15 cellular contexts compared by ENCODE assay signal in genomic region chr21:42656872-42657271, GRCh38. TPM values are rescaled to one million over a fixed set of nuclear protein-coding genes. Genes with fewer than 3 reads are reported as not detected.
DNase-seq lines count a peak whose midpoint lies in the region; ATAC-seq and TF ChIP-seq lines count a peak whose summit lies in the region.
"Had no signal": no experiment of that assay in that cellular context is flagged by ENCODE, and none has a peak within 500 bp of the region (broad histone marks: within the 10 kb centered on the region; RNA-seq: fewer than 3 reads in every experiment).

No MANE protein-coding gene starts in this region.

- H3K9me2 ChIP-seq in GM23338 (ENCODE audit: insufficient read depth): no peaks in the 10 kb centered on the region

- H2AFZ ChIP-seq in GM23338: no peak overlapping the region

- TF ChIP-seq CTCF in GM23338 (conservative IDR thresholded peaks at IDR 0.05; ENCODE audit: low read depth in 2 of 2): no peak
- no peak for TF ChIP-seq CTCF in WTC11 (IDR thresholded peaks at IDR 0.05)
- TF ChIP-seq CTCF in sigmoid colon (IDR thresholded peaks at IDR 0.05): no peak
- no peak for TF ChIP-seq CTCF in adrenal gland (IDR thresholded peaks at IDR 0.05)

- H3K9me3 Mint-ChIP-seq in GM23338 (no peaks in the 10 kb centered on the region), WTC11 (no peaks in the 10 kb centered on the region)
- H3K9me3 Mint-ChIP-seq in stimulated activated effector memory CD8-positive, alpha-beta T cell treated with anti-CD3 and anti-CD28 coated beads, Interleukin-12 subunit alpha, Interleukin-12 subunit beta, amount 100 ng/mL, for 72 hours: no peaks in the 10 kb centered on the region

- H3K27me3 Mint-ChIP-seq in GM23338 (ENCODE audit: insufficient read depth, low read depth, poor library complexity) (peaks cover 28% of the 10 kb centered on the region), WTC11 (ENCODE audit: low read depth) (no peaks in the 10 kb centered on the region)

- TF ChIP-seq EP300 in sigmoid colon (IDR thresholded peaks at IDR 0.05): no peak

- H3F3A ChIP-seq in GM23338 (replicated peaks; ENCODE audit: low read depth): 0 out of 2 replicates have a peak, but pooled peaks cover 9% of the 10 kb centered on the region

- H3K4me3 ChIP-seq in GM23338 (no peak overlapping the region), muscle layer of colon (ENCODE audit: low read depth in 1 of 2, low read length in 2 of 2) (peak overlapping the region in 1 of 2 donors; percentile 84), sigmoid colon (peak overlapping the region in 2 of 4 donors; percentile 81 to 82), adrenal gland (no peak overlapping the region)

- peaks cover 18% of the 10 kb centered on the region; the same call in 1 of the 3 replicates for H3K36me3 Mint-ChIP-seq in GM23338 (ENCODE audit: low read depth)
- 0 out of 2 replicates have a peak, but pooled peaks cover 3% of the 10 kb centered on the region for H3K36me3 Mint-ChIP-seq in WTC11
- no peaks in the 10 kb centered on the region for H3K36me3 Mint-ChIP-seq in stimulated activated effector memory CD8-positive, alpha-beta T cell treated with anti-CD3 and anti-CD28 coated beads, Interleukin-12 subunit alpha, Interleukin-12 subunit beta, amount 100 ng/mL, for 72 hours

- H3K27me3 ChIP-seq in GM23338 (ENCODE audit: insufficient read depth) (no peaks in the 10 kb centered on the region), muscle layer of colon (ENCODE audit: control insufficient read depth in 1 of 2, insufficient read depth in 2 of 2, low read length in 2 of 2) (no peaks in the 10 kb centered on the region), sigmoid colon (peaks cover 0 to 7% (median 0%) of the 10 kb centered on the region in 3 donors), adrenal gland (no peaks in the 10 kb centered on the region)
- H3K27me3 ChIP-seq: Peyer's patch had no signal

- H3K79me2 ChIP-seq in GM23338 (replicated peaks; ENCODE audit: insufficient read depth): peaks cover 73% of the 10 kb centered on the region

- POLR2A ChIA-PET in WTC11 (lab: Charles Lee): no interaction called here

- H3K27ac ChIP-seq in GM23338 (ENCODE audit: low read depth) (no peak overlapping the region), muscle layer of colon (ENCODE audit: low read depth, low read length) (peak overlapping the region; percentile 87), sigmoid colon (peak overlapping the region in 3 of 4 donors; percentile 88 to 95 (median 92)), adrenal gland (no peak overlapping the region)

- H3K4me3 Mint-ChIP-seq in GM23338 (0 out of 3 replicates have a peak overlapping the region, but pooled peaks have one; percentile 29), WTC11 (no peak overlapping the region)
- H3K4me3 Mint-ChIP-seq in stimulated activated effector memory CD8-positive, alpha-beta T cell treated with anti-CD3 and anti-CD28 coated beads, Interleukin-12 subunit alpha, Interleukin-12 subunit beta, amount 100 ng/mL, for 72 hours: no peak overlapping the region

- H3K27ac Mint-ChIP-seq in GM23338 (no peak overlapping the region), WTC11 (peak overlapping the region; percentile 68)
- H3K27ac Mint-ChIP-seq in stimulated activated effector memory CD8-positive, alpha-beta T cell treated with anti-CD3 and anti-CD28 coated beads, Interleukin-12 subunit alpha, Interleukin-12 subunit beta, amount 100 ng/mL, for 72 hours: no peak overlapping the region

- no peak for DNase-seq in GM23338 (ENCODE audit: low spot score)
- DNase-seq in WTC11 (ENCODE audit: low spot score): no peak
- no peak for DNase-seq in sigmoid colon
- DNase-seq in NCI-H2107 (lab: John Stamatoyannopoulos, UW): no peak
- no peak for DNase-seq in adrenal gland
- DNase-seq in stimulated activated effector memory CD8-positive, alpha-beta T cell treated with anti-CD3 and anti-CD28 coated beads, Interleukin-12 subunit alpha, Interleukin-12 subunit beta, amount 100 ng/mL, for 72 hours (ENCODE audit: low spot score in 2 of 2): no peak
- DNase-seq: H7, KG1, NCI-H1436, NCI-H2029 had no signal

- H3K4me1 Mint-ChIP-seq in GM23338: peaks cover 49% of the 10 kb centered on the region
- H3K4me1 Mint-ChIP-seq in WTC11: peaks cover 54% of the 10 kb centered on the region
- peaks cover 20% of the 10 kb centered on the region for H3K4me1 Mint-ChIP-seq in stimulated activated effector memory CD8-positive, alpha-beta T cell treated with anti-CD3 and anti-CD28 coated beads, Interleukin-12 subunit alpha, Interleukin-12 subunit beta, amount 100 ng/mL, for 72 hours

- ATAC-seq in GM23338 (no peak), WTC11 (no peak), HG03045 (IDR thresholded peaks at IDR 0.05; ENCODE audit: unreplicated experiment) (no peak)
- ATAC-seq in stimulated activated effector memory CD8-positive, alpha-beta T cell treated with anti-CD3 and anti-CD28 coated beads, Interleukin-12 subunit alpha, Interleukin-12 subunit beta, amount 100 ng/mL, for 72 hours: no peak
- ATAC-seq: HepG2, Right ventricle myocardium inferior had no signal

- H3K36me3 ChIP-seq in GM23338 (ENCODE audit: insufficient read depth) (no peaks in the 10 kb centered on the region), muscle layer of colon (ENCODE audit: insufficient read depth, low read length) (no peaks in the 10 kb centered on the region), sigmoid colon (no peaks in the 10 kb centered on the region), adrenal gland (replicated peaks in 1 of 2) (no peaks in the 10 kb centered on the region)
- H3K36me3 ChIP-seq: Peyer's patch had no signal

- WGBS in sigmoid colon, 2 donors: 91 to 92% methylated on average over 9 of the region's 9 CpGs
- 91 to 100% (median 93%) methylated on average over 5 to 9 of the region's 9 CpGs for WGBS in adrenal gland, 4 donors

- H3K9ac ChIP-seq in muscle layer of colon (ENCODE audit: low read length): no peak overlapping the region

- TF ChIP-seq POLR2A in sigmoid colon (IDR thresholded peaks at IDR 0.05) (no peak), adrenal gland (IDR thresholded peaks at IDR 0.05) (no peak)

- intact Hi-C loops in sigmoid colon (cut with DNase I): loop anchor here (5.0 kb wide), 1 partner anchor 65 kb away; no protein-coding TSS in a partner anchor
- intact Hi-C loops in adrenal gland (cut with DNase I): no loop called here

- peaks cover 25% of the 10 kb centered on the region for H3K4me1 ChIP-seq in GM23338 (ENCODE audit: insufficient read depth)
- peaks cover 61% of the 10 kb centered on the region for H3K4me1 ChIP-seq in muscle layer of colon (ENCODE audit: insufficient read depth, low read length)
- peaks cover 0 to 86% (median 75%) of the 10 kb centered on the region in 4 donors for H3K4me1 ChIP-seq in sigmoid colon
- H3K4me1 ChIP-seq in adrenal gland (replicated peaks in 1 of 2): peaks cover 9 to 15% of the 10 kb centered on the region in 2 donors

- H4K20me1 ChIP-seq in GM23338 (replicated peaks; ENCODE audit: insufficient read depth): peaks cover 17% of the 10 kb centered on the region

- CTCF ChIA-PET in WTC11 (lab: Charles Lee): interaction anchor here (0.7 to 5.4 kb wide), 3 partner anchors 12 to 19 kb away, joined by 3 to 34 read pairs (median 5); no protein-coding TSS in a partner anchor

- 0 out of 2 replicates have a peak overlapping the region, but pooled peaks have one; percentile 91 for H3K4me2 ChIP-seq in GM23338

- H3K9me3 ChIP-seq in muscle layer of colon (ENCODE audit: low read length): no peaks in the 10 kb centered on the region
- H3K9me3 ChIP-seq in sigmoid colon: no peaks in the 10 kb centered on the region
- H3K9me3 ChIP-seq in adrenal gland (replicated peaks in 1 of 3): no peaks in the 10 kb centered on the region
- H3K9me3 ChIP-seq: Peyer's patch had no signal

TF ChIP-seq in WTC11, 78 proteins besides CTCF, POLR2A, EP300 and RAD21:
- TF ChIP-seq GABPB1 (CRISPR knock-in tag; IDR thresholded peaks at IDR 0.05): no peak
- no peak for TF ChIP-seq IRF2 (CRISPR knock-in tag; IDR thresholded peaks at IDR 0.05; ENCODE audit: borderline replicate concordance, low read depth)
- no peak for TF ChIP-seq ATF1 (CRISPR knock-in tag; IDR thresholded peaks at IDR 0.05)
- no peak for TF ChIP-seq NR2C2 (CRISPR knock-in tag; IDR thresholded peaks at IDR 0.05)
- no peak for TF ChIP-seq ZNF671 (CRISPR knock-in tag; IDR thresholded peaks at IDR 0.05)
- TF ChIP-seq ELF4 (CRISPR knock-in tag; IDR thresholded peaks at IDR 0.05; ENCODE audit: low read depth): no peak
- no peak for TF ChIP-seq FOXP1 (CRISPR knock-in tag; IDR thresholded peaks at IDR 0.05; ENCODE audit: borderline replicate concordance)
- no peak for TF ChIP-seq SMAD4 (CRISPR knock-in tag; IDR thresholded peaks at IDR 0.05)

RNA-seq across cellular contexts. Expression of gene PDE9A, which starts 3.5 kb away (rescaled TPM):
- 26.5 and 33.3 TPM in 2 replicates for total RNA-seq in GM23338 (2014; rRNA removed; shearing (Covaris generic))
- 27.2 and 31.1 TPM in 2 replicates for polyA plus RNA-seq in GM23338 (2016; fragmentation: Nextera tagmentation; extraction: Ambion mirVana)
- total RNA-seq in WTC11 (2021): 44.8 to 46.3 TPM (median 46.1 TPM) in 3 replicates
- total RNA-seq in sigmoid colon: 100 to 1,000 TPM in 1 of 4 donors, 10 to 100 TPM in 3; 71.6 to 102 (median 83.2) TPM
- 100 to 1,000 TPM; 103 to 433 (median 184) TPM for polyA plus RNA-seq in sigmoid colon
- total RNA-seq in adrenal gland: 10 to 100 TPM; 12.4 to 58.1 (median 16.8) TPM
- polyA plus RNA-seq in adrenal gland: 10 to 100 TPM; 19.9 to 23.8 (median 20.0) TPM

Comparison
In these comparisons a context has a peak if more than half of its experiments do, and no peak if none do; other contexts are left out.
1. H3K27ac ChIP-seq: peak in muscle layer of colon (single experiment) and sigmoid colon (3 of 4); none in GM23338 (single experiment) and adrenal gland (0 of 5).